In the genomic region with DNA sequence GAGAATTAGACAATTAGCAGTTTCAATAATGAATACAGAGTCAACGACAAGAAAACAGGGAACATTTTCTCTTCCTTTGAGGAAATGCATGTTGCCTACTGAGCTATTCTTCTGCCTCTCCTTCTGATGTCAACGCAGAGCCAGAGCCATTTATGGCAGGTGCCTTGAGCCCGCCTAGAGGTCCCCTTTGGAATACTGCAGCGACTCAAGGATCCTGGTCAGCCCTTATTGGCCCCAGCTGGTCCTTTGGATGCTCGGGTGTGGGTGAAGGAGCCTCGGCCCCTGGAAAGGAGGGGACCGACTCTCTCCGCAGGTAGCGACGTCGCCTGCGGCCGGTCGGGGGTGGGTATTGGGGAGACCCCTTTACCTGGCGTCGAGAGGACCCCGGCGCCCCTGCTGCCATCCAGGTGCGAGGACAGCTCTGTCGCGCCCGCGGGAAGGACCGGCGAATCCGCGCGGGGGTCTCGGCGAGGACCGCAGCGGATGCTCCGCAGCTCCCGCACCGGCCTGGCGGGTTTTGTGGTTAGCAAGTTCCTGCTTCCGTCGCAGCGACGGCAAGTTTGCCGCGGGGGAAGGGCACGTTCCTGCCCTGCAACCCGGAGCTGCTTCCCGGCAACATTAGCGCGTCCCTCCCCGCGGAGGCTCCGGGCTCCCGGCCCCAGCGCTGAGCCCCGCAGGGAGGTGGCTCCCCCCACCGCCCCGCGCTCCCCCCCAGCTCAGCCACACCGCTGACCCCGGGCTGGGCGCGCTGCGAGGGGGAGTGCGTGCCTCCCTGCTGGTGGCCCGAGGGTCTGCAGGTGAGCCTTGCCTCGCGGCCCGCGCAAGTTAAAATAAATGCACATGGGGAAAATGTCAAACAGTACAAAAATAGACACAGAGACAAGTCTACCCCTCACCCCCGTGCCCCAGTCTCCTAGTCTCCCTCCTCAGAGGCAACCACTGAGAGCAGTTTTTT, we compare ENCODE assay signal across 8 cellular contexts. TPM values are rescaled to one million over a fixed set of nuclear protein-coding genes. Genes with fewer than 3 reads are reported as not detected.
DNase-seq lines count a peak whose midpoint lies in the region; ATAC-seq and TF ChIP-seq lines count a peak whose summit lies in the region.

TSS of gene MANSC1 (minus strand) at position 532 of the 955 bp plus-strand sequence. CDS start 6,928 bp downstream, outside the sequence.

- H3K4me3 ChIP-seq in choroid plexus epithelial cell (ENCODE audit: low read depth, low read length) (peak within 1 kb of the TSS; percentile 64), kidney epithelial cell (ENCODE audit: low read depth, low read length) (peak within 1 kb of the TSS; percentile 48)

- TF ChIP-seq CTCF in GM13976 (IDR thresholded peaks at IDR 0.05; ENCODE audit: borderline replicate concordance, control extremely low read depth, extremely low read depth, insufficient read depth, missing control alignments), result peak; percentile 11
- peak; percentile 31 for TF ChIP-seq CTCF in choroid plexus epithelial cell (conservative IDR thresholded peaks at IDR 0.05; ENCODE audit: low read depth, low read length)
- TF ChIP-seq CTCF in kidney epithelial cell (IDR thresholded peaks at IDR 0.05; ENCODE audit: insufficient read depth, low read length, poor library complexity, severe bottlenecking), result peak; percentile 43

- H3K36me3 ChIP-seq in kidney epithelial cell (ENCODE audit: control insufficient read depth, insufficient read depth, low read length), result no peaks in the 10 kb centered on the region

- in situ Hi-C loops in GM13976 (cut with MboI; ENCODE audit: low sequenced_read_pairs, unreplicated experiment), result loop anchor here (25.0 kb wide), 1 partner anchor 788 kb away; no protein-coding TSS in a partner anchor

- no peaks in the 10 kb centered on the region for H3K27me3 ChIP-seq in kidney epithelial cell (ENCODE audit: control insufficient read depth, insufficient read depth, low read length)

- DNase-seq in GM13976 (ENCODE audit: low spot score) (peak; percentile 59), NCI-H1694 (lab: John Stamatoyannopoulos, UW) (peak; percentile 13), choroid plexus epithelial cell (ENCODE audit: low read depth) (peak; percentile 25), kidney epithelial cell (ENCODE audit: low read depth) (no peak)
- peak; percentile 50 for DNase-seq in activated CD4-positive, CD25-positive, alpha-beta regulatory T cell treated with anti-CD3 and anti-CD28 coated beads, Interleukin-2, amount 50 U/mL, for 72 hours
- DNase-seq in stimulated activated CD4-positive, alpha-beta T cell treated with anti-CD3 and anti-CD28 coated beads, Interleukin-12 subunit alpha, Interleukin-12 subunit beta, amount 100 ng/mL, for 48 hours (ENCODE audit: low read depth in 2 of 3, low spot score in 1 of 3), result peak in 2 of 3 donors; percentile 28 to 39

- ATAC-seq in HG02981 (IDR thresholded peaks at IDR 0.05; ENCODE audit: unreplicated experiment) (no peak), GM21723 (IDR thresholded peaks at IDR 0.05; ENCODE audit: unreplicated experiment) (no peak)

RNA-seq across cellular contexts. Expression of gene MANSC1, which starts in this region (rescaled TPM):
- 5.4 and 5.8 TPM in 2 replicates for total RNA-seq in kidney epithelial cell
